In genomic region chr3:193912621-193913178, GRCh38 we compare ENCODE assay signal across 1 cellular context.
TF ChIP-seq lines count a peak whose summit lies in the region.

No MANE protein-coding gene starts in this region.

TF ChIP-seq in K562, 482 proteins besides CTCF, POLR2A, EP300 and RAD21 (continued from another document and continues in another):
- TF ChIP-seq CXXC5 (CRISPR knock-in tag; IDR thresholded peaks at IDR 0.05) (no peak), ZNF224 (CRISPR knock-in tag; IDR thresholded peaks at IDR 0.05) (no peak), SMAD1 (IDR thresholded peaks at IDR 0.05; ENCODE audit: low read depth, low read length, partially characterized antibody) (peak; percentile 43), KAT7 (CRISPR knock-in tag; IDR thresholded peaks at IDR 0.05; ENCODE audit: borderline replicate concordance) (no peak), NFATC3 (IDR thresholded peaks at IDR 0.05) (no peak), ZNF592 (IDR thresholded peaks at IDR 0.05) (peak; percentile 39), NR2C2 (CRISPR knock-in tag; IDR thresholded peaks at IDR 0.05) (no peak), NR2C2 (tag; IDR thresholded peaks at IDR 0.05) (peak; percentile 2; the same call in 1 of the 2 replicates), BRF1 (IDR thresholded peaks at IDR 0.05; ENCODE audit: borderline replicate concordance, extremely low read depth, insufficient read length) (no peak), ZNF717 (CRISPR knock-in tag; IDR thresholded peaks at IDR 0.05) (0 out of 2 replicates have a peak, but pooled peaks have one; percentile 26), ZNF280B (CRISPR knock-in tag; IDR thresholded peaks at IDR 0.05) (no peak), RCOR1 (IDR thresholded peaks at IDR 0.05; ENCODE audit: borderline replicate concordance in 1 of 2, low read depth in 2 of 2, low read length in 2 of 2) (no peak), GTF2A2 (tag; IDR thresholded peaks at IDR 0.05) (no peak), BRD9 (IDR thresholded peaks at IDR 0.05; ENCODE audit: low read depth, partially characterized antibody) (no peak), MCM2 (IDR thresholded peaks at IDR 0.05; ENCODE audit: low read depth) (no peak), HDAC1 (IDR thresholded peaks at IDR 0.05) (no peak), SPI1 (IDR thresholded peaks at IDR 0.05; ENCODE audit: borderline replicate concordance, low read depth, low read length) (no peak), BMI1 (IDR thresholded peaks at IDR 0.05; ENCODE audit: low read length) (no peak), COPS2 (conservative IDR thresholded peaks at IDR 0.05) (no peak), ZNF436 (CRISPR knock-in tag; IDR thresholded peaks at IDR 0.05) (no peak), MEF2A (IDR thresholded peaks at IDR 0.05; ENCODE audit: control insufficient read depth, low read depth, low read length) (no peak), MNT (conservative IDR thresholded peaks at IDR 0.05) (no peak), USF1 (CRISPR knock-in tag; IDR thresholded peaks at IDR 0.05) (no peak), HMG20B (CRISPR knock-in tag; IDR thresholded peaks at IDR 0.05) (no peak), MED1 (CRISPR knock-in tag; IDR thresholded peaks at IDR 0.05; ENCODE audit: borderline replicate concordance) (no peak), SIRT6 (IDR thresholded peaks at IDR 0.05; ENCODE audit: low read depth, low read length) (no peak), TCF7 (IDR thresholded peaks at IDR 0.05; ENCODE audit: borderline replicate concordance) (no peak)
- TF ChIP-seq, protein P1, sequence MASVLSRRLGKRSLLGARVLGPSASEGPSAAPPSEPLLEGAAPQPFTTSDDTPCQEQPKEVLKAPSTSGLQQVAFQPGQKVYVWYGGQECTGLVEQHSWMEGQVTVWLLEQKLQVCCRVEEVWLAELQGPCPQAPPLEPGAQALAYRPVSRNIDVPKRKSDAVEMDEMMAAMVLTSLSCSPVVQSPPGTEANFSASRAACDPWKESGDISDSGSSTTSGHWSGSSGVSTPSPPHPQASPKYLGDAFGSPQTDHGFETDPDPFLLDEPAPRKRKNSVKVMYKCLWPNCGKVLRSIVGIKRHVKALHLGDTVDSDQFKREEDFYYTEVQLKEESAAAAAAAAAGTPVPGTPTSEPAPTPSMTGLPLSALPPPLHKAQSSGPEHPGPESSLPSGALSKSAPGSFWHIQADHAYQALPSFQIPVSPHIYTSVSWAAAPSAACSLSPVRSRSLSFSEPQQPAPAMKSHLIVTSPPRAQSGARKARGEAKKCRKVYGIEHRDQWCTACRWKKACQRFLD (CRISPR knock-in tag; IDR thresholded peaks at IDR 0.05), result no peak
- TF ChIP-seq, protein P2, sequence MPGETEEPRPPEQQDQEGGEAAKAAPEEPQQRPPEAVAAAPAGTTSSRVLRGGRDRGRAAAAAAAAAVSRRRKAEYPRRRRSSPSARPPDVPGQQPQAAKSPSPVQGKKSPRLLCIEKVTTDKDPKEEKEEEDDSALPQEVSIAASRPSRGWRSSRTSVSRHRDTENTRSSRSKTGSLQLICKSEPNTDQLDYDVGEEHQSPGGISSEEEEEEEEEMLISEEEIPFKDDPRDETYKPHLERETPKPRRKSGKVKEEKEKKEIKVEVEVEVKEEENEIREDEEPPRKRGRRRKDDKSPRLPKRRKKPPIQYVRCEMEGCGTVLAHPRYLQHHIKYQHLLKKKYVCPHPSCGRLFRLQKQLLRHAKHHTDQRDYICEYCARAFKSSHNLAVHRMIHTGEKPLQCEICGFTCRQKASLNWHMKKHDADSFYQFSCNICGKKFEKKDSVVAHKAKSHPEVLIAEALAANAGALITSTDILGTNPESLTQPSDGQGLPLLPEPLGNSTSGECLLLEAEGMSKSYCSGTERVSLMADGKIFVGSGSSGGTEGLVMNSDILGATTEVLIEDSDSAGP (CRISPR knock-in tag; IDR thresholded peaks at IDR 0.05), result no peak
- TF ChIP-seq, protein P3, sequence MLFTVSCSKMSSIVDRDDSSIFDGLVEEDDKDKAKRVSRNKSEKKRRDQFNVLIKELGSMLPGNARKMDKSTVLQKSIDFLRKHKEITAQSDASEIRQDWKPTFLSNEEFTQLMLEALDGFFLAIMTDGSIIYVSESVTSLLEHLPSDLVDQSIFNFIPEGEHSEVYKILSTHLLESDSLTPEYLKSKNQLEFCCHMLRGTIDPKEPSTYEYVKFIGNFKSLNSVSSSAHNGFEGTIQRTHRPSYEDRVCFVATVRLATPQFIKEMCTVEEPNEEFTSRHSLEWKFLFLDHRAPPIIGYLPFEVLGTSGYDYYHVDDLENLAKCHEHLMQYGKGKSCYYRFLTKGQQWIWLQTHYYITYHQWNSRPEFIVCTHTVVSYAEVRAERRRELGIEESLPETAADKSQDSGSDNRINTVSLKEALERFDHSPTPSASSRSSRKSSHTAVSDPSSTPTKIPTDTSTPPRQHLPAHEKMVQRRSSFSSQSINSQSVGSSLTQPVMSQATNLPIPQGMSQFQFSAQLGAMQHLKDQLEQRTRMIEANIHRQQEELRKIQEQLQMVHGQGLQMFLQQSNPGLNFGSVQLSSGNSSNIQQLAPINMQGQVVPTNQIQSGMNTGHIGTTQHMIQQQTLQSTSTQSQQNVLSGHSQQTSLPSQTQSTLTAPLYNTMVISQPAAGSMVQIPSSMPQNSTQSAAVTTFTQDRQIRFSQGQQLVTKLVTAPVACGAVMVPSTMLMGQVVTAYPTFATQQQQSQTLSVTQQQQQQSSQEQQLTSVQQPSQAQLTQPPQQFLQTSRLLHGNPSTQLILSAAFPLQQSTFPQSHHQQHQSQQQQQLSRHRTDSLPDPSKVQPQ (CRISPR knock-in tag; IDR thresholded peaks at IDR 0.05; ENCODE audit: borderline replicate concordance), result no peak
- TF ChIP-seq, protein P4, sequence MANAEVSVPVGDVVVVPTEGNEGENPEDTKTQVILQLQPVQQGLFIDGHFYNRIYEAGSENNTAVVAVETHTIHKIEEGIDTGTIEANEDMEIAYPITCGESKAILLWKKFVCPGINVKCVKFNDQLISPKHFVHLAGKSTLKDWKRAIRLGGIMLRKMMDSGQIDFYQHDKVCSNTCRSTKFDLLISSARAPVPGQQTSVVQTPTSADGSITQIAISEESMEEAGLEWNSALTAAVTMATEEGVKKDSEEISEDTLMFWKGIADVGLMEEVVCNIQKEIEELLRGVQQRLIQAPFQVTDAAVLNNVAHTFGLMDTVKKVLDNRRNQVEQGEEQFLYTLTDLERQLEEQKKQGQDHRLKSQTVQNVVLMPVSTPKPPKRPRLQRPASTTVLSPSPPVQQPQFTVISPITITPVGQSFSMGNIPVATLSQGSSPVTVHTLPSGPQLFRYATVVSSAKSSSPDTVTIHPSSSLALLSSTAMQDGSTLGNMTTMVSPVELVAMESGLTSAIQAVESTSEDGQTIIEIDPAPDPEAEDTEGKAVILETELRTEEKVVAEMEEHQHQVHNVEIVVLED (CRISPR knock-in tag; IDR thresholded peaks at IDR 0.05), result no peak
- TF ChIP-seq, protein P5, sequence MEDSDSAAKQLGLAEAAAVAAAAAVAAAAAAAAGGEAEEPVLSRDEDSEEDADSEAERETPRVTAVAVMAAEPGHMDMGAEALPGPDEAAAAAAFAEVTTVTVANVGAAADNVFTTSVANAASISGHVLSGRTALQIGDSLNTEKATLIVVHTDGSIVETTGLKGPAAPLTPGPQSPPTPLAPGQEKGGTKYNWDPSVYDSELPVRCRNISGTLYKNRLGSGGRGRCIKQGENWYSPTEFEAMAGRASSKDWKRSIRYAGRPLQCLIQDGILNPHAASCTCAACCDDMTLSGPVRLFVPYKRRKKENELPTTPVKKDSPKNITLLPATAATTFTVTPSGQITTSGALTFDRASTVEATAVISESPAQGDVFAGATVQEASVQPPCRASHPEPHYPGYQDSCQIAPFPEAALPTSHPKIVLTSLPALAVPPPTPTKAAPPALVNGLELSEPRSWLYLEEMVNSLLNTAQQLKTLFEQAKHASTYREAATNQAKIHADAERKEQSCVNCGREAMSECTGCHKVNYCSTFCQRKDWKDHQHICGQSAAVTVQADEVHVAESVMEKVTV (CRISPR knock-in tag; IDR thresholded peaks at IDR 0.05), result no peak
- TF ChIP-seq, protein P6, sequence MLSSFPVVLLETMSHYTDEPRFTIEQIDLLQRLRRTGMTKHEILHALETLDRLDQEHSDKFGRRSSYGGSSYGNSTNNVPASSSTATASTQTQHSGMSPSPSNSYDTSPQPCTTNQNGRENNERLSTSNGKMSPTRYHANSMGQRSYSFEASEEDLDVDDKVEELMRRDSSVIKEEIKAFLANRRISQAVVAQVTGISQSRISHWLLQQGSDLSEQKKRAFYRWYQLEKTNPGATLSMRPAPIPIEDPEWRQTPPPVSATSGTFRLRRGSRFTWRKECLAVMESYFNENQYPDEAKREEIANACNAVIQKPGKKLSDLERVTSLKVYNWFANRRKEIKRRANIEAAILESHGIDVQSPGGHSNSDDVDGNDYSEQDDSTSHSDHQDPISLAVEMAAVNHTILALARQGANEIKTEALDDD (IDR thresholded peaks at IDR 0.05), result no peak
